ENCODE assay signal across 10 cellular contexts in genomic region chr7:104976966-104977636, GRCh38. TPM values are rescaled to one million over a fixed set of nuclear protein-coding genes. Genes with fewer than 3 reads are reported as not detected.
A peak's percentile ranks its signal among the peaks of the same experiment; 100 is the strongest.
DNase-seq lines count a peak whose midpoint lies in the region; ATAC-seq and TF ChIP-seq lines count a peak whose summit lies in the region.
"Had no signal": no experiment of that assay in that cellular context is flagged by ENCODE, and none has a peak within 500 bp of the region (broad histone marks: within the 10 kb centered on the region; RNA-seq: fewer than 3 reads in every experiment).

No MANE protein-coding gene starts in this region.

- peak overlapping the region; percentile 59 to 99 for H3K27ac Mint-ChIP-seq in natural killer cell treated with Interleukin-12 subunit alpha and Interleukin-12 subunit beta and Interleukin-15 and Interleukin-18, amount 100 ng/mL, for 72 hours
- peak overlapping the region in 1 of 2 donors; percentile 46 for H3K27ac Mint-ChIP-seq in natural killer cell
- peak overlapping the region; percentile 87 to 95 (median 91) for H3K27ac Mint-ChIP-seq in nephron
- H3K27ac Mint-ChIP-seq: CD8-positive, alpha-beta T cell had no signal

- no peak overlapping the region for H3K4me3 Mint-ChIP-seq in natural killer cell treated with Interleukin-12 subunit alpha and Interleukin-12 subunit beta and Interleukin-15 and Interleukin-18, amount 100 ng/mL, for 72 hours
- H3K4me3 Mint-ChIP-seq in natural killer cell: no peak overlapping the region
- peak overlapping the region in 2 of 3 experiments; percentile 18 to 19 for H3K4me3 Mint-ChIP-seq in nephron
- H3K4me3 Mint-ChIP-seq: CD8-positive, alpha-beta T cell had no signal

- H3K27me3 ChIP-seq in dorsolateral prefrontal cortex: no peaks in the 10 kb centered on the region
- H3K27me3 ChIP-seq: SJSA1 had no signal

- no peaks in the 10 kb centered on the region for H3K9me3 Mint-ChIP-seq in natural killer cell treated with Interleukin-12 subunit alpha and Interleukin-12 subunit beta and Interleukin-15 and Interleukin-18, amount 100 ng/mL, for 72 hours
- H3K9me3 Mint-ChIP-seq in natural killer cell (no peaks in the 10 kb centered on the region), nephron (no peaks in the 10 kb centered on the region)
- H3K9me3 Mint-ChIP-seq: CD8-positive, alpha-beta T cell had no signal

- intact Hi-C loops in natural killer cell (cut with micrococcal nuclease) (no loop called here), dorsolateral prefrontal cortex (cut with DNase I) (loop anchor here (10.0 kb wide), 3 partner anchors 52 to 608 kb away; partner anchors contain the start of gene EFCAB10 (in 1 of the 2))

- no peak for DNase-seq in natural killer cell treated with Interleukin-12 subunit alpha and Interleukin-12 subunit beta and Interleukin-15 and Interleukin-18, amount 100 ng/mL, for 72 hours (ENCODE audit: low spot score)
- no peak for DNase-seq in natural killer cell
- DNase-seq in dorsolateral prefrontal cortex: peak in 3 of 10 donors; percentile 33 to 56 (median 46)
- no peak for DNase-seq in stimulated activated CD4-positive, alpha-beta T cell treated with anti-CD3 and anti-CD28 coated beads, Interleukin-2, amount 100 ng/mL, for 24 hours
- no peak for DNase-seq in GF-D8 (lab: John Stamatoyannopoulos, UW)
- no peak for DNase-seq in SHP77 treated with DMSO at 0.1 percent for 48 hours (lab: John Stamatoyannopoulos, UW)
- no peak for DNase-seq in foreskin melanocyte
- DNase-seq: CD8-positive, alpha-beta T cell had no signal

- H3K4me3 ChIP-seq in dorsolateral prefrontal cortex: no peak overlapping the region
- H3K4me3 ChIP-seq: SJSA1 had no signal

- H3K27me3 Mint-ChIP-seq in natural killer cell treated with Interleukin-12 subunit alpha and Interleukin-12 subunit beta and Interleukin-15 and Interleukin-18, amount 100 ng/mL, for 72 hours: no peaks in the 10 kb centered on the region
- H3K27me3 Mint-ChIP-seq in natural killer cell (ENCODE audit: low read depth in 2 of 2): no peaks in the 10 kb centered on the region
- no peaks in the 10 kb centered on the region for H3K27me3 Mint-ChIP-seq in nephron (ENCODE audit: low read depth)

- H3K36me3 Mint-ChIP-seq in natural killer cell treated with Interleukin-12 subunit alpha and Interleukin-12 subunit beta and Interleukin-15 and Interleukin-18, amount 100 ng/mL, for 72 hours: no peaks in the 10 kb centered on the region
- no peaks in the 10 kb centered on the region for H3K36me3 Mint-ChIP-seq in natural killer cell
- H3K36me3 Mint-ChIP-seq in nephron (ENCODE audit: low read depth): peaks cover 12% of the 10 kb centered on the region
- H3K36me3 Mint-ChIP-seq: CD8-positive, alpha-beta T cell had no signal

- peaks cover 36 to 45% of the 10 kb centered on the region in 2 donors for H3K4me1 Mint-ChIP-seq in natural killer cell treated with Interleukin-12 subunit alpha and Interleukin-12 subunit beta and Interleukin-15 and Interleukin-18, amount 100 ng/mL, for 72 hours (ENCODE audit: low read depth in 2 of 2)
- H3K4me1 Mint-ChIP-seq in natural killer cell (peaks cover 5 to 8% of the 10 kb centered on the region in 2 donors), nephron (peaks cover 75% of the 10 kb centered on the region)

- no peak for ATAC-seq in natural killer cell treated with Interleukin-12 subunit alpha and Interleukin-12 subunit beta and Interleukin-15 and Interleukin-18, amount 100 ng/mL, for 72 hours
- no peak for ATAC-seq in natural killer cell
- ATAC-seq: CD8-positive, alpha-beta T cell had no signal

- peak overlapping the region; percentile 36 to 99 (median 88) for H3K27ac ChIP-seq in dorsolateral prefrontal cortex
- H3K27ac ChIP-seq: SJSA1 had no signal

- TF ChIP-seq CTCF in natural killer cell (IDR thresholded peaks at IDR 0.05): no peak
- TF ChIP-seq CTCF in dorsolateral prefrontal cortex (IDR thresholded peaks at IDR 0.05 in 54 of 56, conservative IDR thresholded peaks at IDR 0.05 in 2 of 56; ENCODE audit: low read depth in 1 of 56, partially characterized antibody in 56 of 56): peak in 2 of 56 donors; percentile 6 to 9
- no peak for TF ChIP-seq CTCF in nephron (IDR thresholded peaks at IDR 0.05; ENCODE audit: unreplicated experiment in 3 of 3)

RNA-seq across cellular contexts. Expression of gene KMT2E, which starts 36.9 kb away (rescaled TPM):
- total RNA-seq in natural killer cell treated with Interleukin-12 subunit alpha and Interleukin-12 subunit beta and Interleukin-15 and Interleukin-18, amount 100 ng/mL, for 72 hours: 100 to 1,000 TPM; 152 to 172 TPM
- 100 to 1,000 TPM; 272 to 353 (median 345) TPM for total RNA-seq in natural killer cell
- total RNA-seq in dorsolateral prefrontal cortex: 100 to 1,000 TPM; 106 to 165 (median 137) TPM

Comparison
In these comparisons a context has a peak if more than half of its experiments do, and no peak if none do; other contexts are left out.
1. H3K4me3 Mint-ChIP-seq: peak in nephron (2 of 3); none in natural killer cell treated with Interleukin-12 subunit alpha and Interleukin-12 subunit beta and Interleukin-15 and Interleukin-18, amount 100 ng/mL, for 72 hours (single experiment) and natural killer cell (single experiment).